13 cellular contexts compared by ENCODE assay signal in the genomic region with DNA sequence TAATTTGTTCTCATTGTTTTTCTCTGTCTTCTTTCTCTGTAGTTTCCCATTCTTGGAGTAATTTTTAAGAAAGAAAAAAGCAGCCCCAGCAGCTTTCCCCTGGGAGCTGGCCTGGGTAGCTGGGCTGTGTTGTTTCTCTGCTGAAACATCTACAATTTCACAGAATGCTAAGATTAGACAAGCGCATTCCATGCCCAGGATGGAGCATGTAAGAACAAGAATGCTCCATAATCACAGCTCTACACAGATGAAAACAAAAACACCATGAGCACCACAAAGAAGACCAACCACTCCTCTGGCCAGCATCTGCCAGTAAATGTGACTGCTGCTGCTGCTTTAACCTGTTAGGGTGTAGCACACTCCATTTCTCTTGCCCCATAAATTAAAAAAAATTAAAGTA.
DNase-seq lines count a peak whose midpoint lies in the region; ATAC-seq and TF ChIP-seq lines count a peak whose summit lies in the region.
"Had no signal": no experiment of that assay in that cellular context is flagged by ENCODE, and none has a peak within 500 bp of the region (broad histone marks: within the 10 kb centered on the region; RNA-seq: fewer than 3 reads in every experiment).

No MANE protein-coding gene starts in this region.

- intact Hi-C loops in A673 (cut with micrococcal nuclease; ENCODE audit: unreplicated experiment) = no loop called here
- intact Hi-C loops in activated naive CD4-positive, alpha-beta T cell treated with anti-CD3 and anti-CD28 coated beads for 36 hours (cut with micrococcal nuclease) = no loop called here

- H3K27ac ChIP-seq in A673 (ENCODE audit: low read depth, low read length, poor library complexity, severe bottlenecking) (peak overlapping the region; percentile 59), H9 (ENCODE audit: insufficient read length, low read depth, low read length) (no peak overlapping the region), hepatocyte (no peak overlapping the region)
- H3K27ac ChIP-seq: parathyroid adenoma had no signal

- peaks cover 35% of the 10 kb centered on the region for H3K4me1 ChIP-seq in A673 (ENCODE audit: insufficient read depth, low read length, poor library complexity, severe bottlenecking)
- no peaks in the 10 kb centered on the region for H3K4me1 ChIP-seq in H9 (ENCODE audit: insufficient read depth, low read length)
- no peaks in the 10 kb centered on the region for H3K4me1 ChIP-seq in hepatocyte (ENCODE audit: insufficient read depth)
- H3K4me1 ChIP-seq: parathyroid adenoma had no signal

- peak overlapping the region in 2 of 3 experiments; percentile 4 to 34; a peak in 1 of 7 replicates for H3K27ac Mint-ChIP-seq in H9
- H3K27ac Mint-ChIP-seq in T-helper 17 cell = no peak overlapping the region
- no peak overlapping the region for H3K27ac Mint-ChIP-seq in stimulated activated memory B cell treated with anti-CD40 and anti-IgM and Interleukin-4, amounts not matched to agents 10 μg/mL and 1 μg/mL and 100 μg/mL, for 72 hours
- no peak overlapping the region for H3K27ac Mint-ChIP-seq in activated naive CD4-positive, alpha-beta T cell treated with anti-CD3 and anti-CD28 coated beads for 36 hours
- H3K27ac Mint-ChIP-seq: activated CD8-positive, alpha-beta T cell treated with anti-CD3 and anti-CD28 coated beads for 36 hours had no signal

- no peak overlapping the region for H3K4me3 Mint-ChIP-seq in H9
- H3K4me3 Mint-ChIP-seq in T-helper 17 cell = no peak overlapping the region
- H3K4me3 Mint-ChIP-seq in stimulated activated memory B cell treated with anti-CD40 and anti-IgM and Interleukin-4, amounts not matched to agents 10 μg/mL and 1 μg/mL and 100 μg/mL, for 72 hours = no peak overlapping the region
- no peak overlapping the region for H3K4me3 Mint-ChIP-seq in activated naive CD4-positive, alpha-beta T cell treated with anti-CD3 and anti-CD28 coated beads for 36 hours
- H3K4me3 Mint-ChIP-seq: activated CD8-positive, alpha-beta T cell treated with anti-CD3 and anti-CD28 coated beads for 36 hours had no signal

- no peaks in the 10 kb centered on the region; a peak in 1 of 5 replicates for H3K9me3 Mint-ChIP-seq in H9
- peaks cover 3% of the 10 kb centered on the region for H3K9me3 Mint-ChIP-seq in stimulated activated memory B cell treated with anti-CD40 and anti-IgM and Interleukin-4, amounts not matched to agents 10 μg/mL and 1 μg/mL and 100 μg/mL, for 72 hours
- H3K9me3 Mint-ChIP-seq in activated naive CD4-positive, alpha-beta T cell treated with anti-CD3 and anti-CD28 coated beads for 36 hours = no peaks in the 10 kb centered on the region
- H3K9me3 Mint-ChIP-seq: activated CD8-positive, alpha-beta T cell treated with anti-CD3 and anti-CD28 coated beads for 36 hours had no signal

- no peak overlapping the region for H3K4ac ChIP-seq in H9 (ENCODE audit: low read depth, low read length)

- H3K27me3 ChIP-seq in A673 (replicated peaks; ENCODE audit: insufficient read depth, low read depth, low read length, poor library complexity) = no peaks in the 10 kb centered on the region
- H3K27me3 ChIP-seq in H9 (ENCODE audit: insufficient read depth, low read length) = no peaks in the 10 kb centered on the region
- no peaks in the 10 kb centered on the region for H3K27me3 ChIP-seq in hepatocyte

- H4K20me1 ChIP-seq in H9 (ENCODE audit: control insufficient read depth, insufficient read depth, insufficient read length) = no peaks in the 10 kb centered on the region
- H4K20me1 ChIP-seq in hepatocyte (ENCODE audit: insufficient read depth, poor library complexity, severe bottlenecking) = no peaks in the 10 kb centered on the region

- H2BK15ac ChIP-seq in H9 (ENCODE audit: low read depth, low read length) = no peak overlapping the region

- H2AK5ac ChIP-seq in H9 (ENCODE audit: insufficient read length, low read length) = no peak overlapping the region

- H3K18ac ChIP-seq in H9 (ENCODE audit: insufficient read length, low read depth, low read length) = no peak overlapping the region

- H2AFZ ChIP-seq in H9 (ENCODE audit: low read length) (no peak overlapping the region), hepatocyte (no peak overlapping the region)
- H2AFZ ChIP-seq: parathyroid adenoma had no signal

- H3K9me3 ChIP-seq in A673 (ENCODE audit: low read depth, low read length, poor library complexity, severe bottlenecking) (no peaks in the 10 kb centered on the region), H9 (ENCODE audit: control insufficient read depth, low read depth, low read length) (no peaks in the 10 kb centered on the region), hepatocyte (ENCODE audit: low read depth) (no peaks in the 10 kb centered on the region), T-helper 17 cell (ENCODE audit: control insufficient read depth, low read length, poor library complexity, severe bottlenecking) (no peaks in the 10 kb centered on the region)

- no peak overlapping the region for H3K4me2 ChIP-seq in H9 (ENCODE audit: insufficient read depth, insufficient read length, low read length)
- H3K4me2 ChIP-seq in hepatocyte = no peak overlapping the region

- H3K14ac ChIP-seq in H9 (ENCODE audit: insufficient read depth, low read length) = no peak overlapping the region

- no peak overlapping the region for H3K23ac ChIP-seq in H9 (ENCODE audit: insufficient read length, low read depth, low read length)

- no peak overlapping the region for H3T11ph ChIP-seq in H9 (ENCODE audit: low read length)

- TF ChIP-seq CTCF in A673 (conservative IDR thresholded peaks at IDR 0.05; ENCODE audit: low read depth, low read length) (no peak), H9 (conservative IDR thresholded peaks at IDR 0.05) (no peak), hepatocyte (IDR thresholded peaks at IDR 0.05; ENCODE audit: poor library complexity) (no peak)

- CTCF ChIA-PET in A673 (lab: Charles Lee) = no interaction called here
- CTCF ChIA-PET in activated naive CD4-positive, alpha-beta T cell treated with anti-CD3 and anti-CD28 coated beads for 36 hours (lab: Charles Lee) = no interaction called here

- WGBS in H9 (ENCODE audit: extremely low coverage, insufficient read length, low lambda C conversion rate) = no CpG with 5 or more reads among the region's 1 CpG
- 85% methylated on average over 1 of the region's 1 CpG for WGBS in hepatocyte (ENCODE audit: low lambda C conversion rate, missing lambda C conversion rate)

- H3K79me2 ChIP-seq in H9 (ENCODE audit: insufficient read depth, low read length) (no peaks in the 10 kb centered on the region), hepatocyte (no peaks in the 10 kb centered on the region)
- H3K79me2 ChIP-seq: parathyroid adenoma had no signal

- POLR2A ChIA-PET in A673 (lab: Charles Lee; ENCODE audit: low non-redundant PET) = no interaction called here

- no TSS peak for BruUV-seq in A673 (replicated peaks; lab: Mats Ljungman, UMichigan)

- no peak overlapping the region for H4K8ac ChIP-seq in H9 (replicated peaks; ENCODE audit: insufficient read length, low read depth, low read length)

- H3K79me1 ChIP-seq in H9 (ENCODE audit: insufficient read depth, low read depth, low read length, poor library complexity, severe bottlenecking) = no peaks in the 10 kb centered on the region

- H2BK12ac ChIP-seq in H9 (ENCODE audit: insufficient read length, low read depth, low read length) = no peak overlapping the region

- no peak overlapping the region for H2BK5ac ChIP-seq in H9 (ENCODE audit: insufficient read length, low read length)

- H3K4me3 ChIP-seq in A673 (ENCODE audit: low read depth, low read length, poor library complexity, severe bottlenecking) (no peak overlapping the region), hepatocyte (no peak overlapping the region)

- H3K36me3 ChIP-seq in A673 (ENCODE audit: insufficient read depth, low read length, poor library complexity, severe bottlenecking) (no peaks in the 10 kb centered on the region), hepatocyte (replicated peaks; ENCODE audit: insufficient read depth, low read depth) (no peaks in the 10 kb centered on the region)

- no peak overlapping the region for H3K56ac ChIP-seq in H9 (ENCODE audit: insufficient read length, low read depth, low read length)

- H3K36me3 Mint-ChIP-seq in H9 (ENCODE audit: insufficient read depth in 1 of 3, low read depth in 3 of 3) (no peaks in the 10 kb centered on the region; a peak in 1 of 7 replicates), T-helper 17 cell (ENCODE audit: low read depth) (no peaks in the 10 kb centered on the region)
- H3K36me3 Mint-ChIP-seq in stimulated activated memory B cell treated with anti-CD40 and anti-IgM and Interleukin-4, amounts not matched to agents 10 μg/mL and 1 μg/mL and 100 μg/mL, for 72 hours = no peaks in the 10 kb centered on the region
- H3K36me3 Mint-ChIP-seq in activated naive CD4-positive, alpha-beta T cell treated with anti-CD3 and anti-CD28 coated beads for 36 hours (ENCODE audit: low read depth) = no peaks in the 10 kb centered on the region

- H2BK120ac ChIP-seq in H9 (ENCODE audit: low read depth, low read length, poor library complexity, severe bottlenecking) = no peak overlapping the region

- no peaks in the 10 kb centered on the region for H3K9me2 ChIP-seq in hepatocyte (replicated peaks; ENCODE audit: insufficient read depth)

- peak; percentile 33 for DNase-seq in A673 (ENCODE audit: low spot score)
- no peak for DNase-seq in H9
- DNase-seq in amniotic stem cell (lab: John Stamatoyannopoulos, UW) = peak; percentile 5
- peak; percentile 3 for DNase-seq in hepatocyte (ENCODE audit: low spot score)
- no peak for DNase-seq in T-helper 17 cell
- no peak for DNase-seq in activated naive CD4-positive, alpha-beta T cell treated with anti-CD3 and anti-CD28 coated beads for 36 hours
- DNase-seq: activated CD8-positive, alpha-beta T cell treated with anti-CD3 and anti-CD28 coated beads for 36 hours; AML-193; effector CD4-positive, alpha-beta T cell; NCI-H1930 had no signal

- no peak overlapping the region for H3K9ac ChIP-seq in H9 (ENCODE audit: extremely low read depth, insufficient read length, low read length)
- H3K9ac ChIP-seq: parathyroid adenoma had no signal

- no peak overlapping the region for H2BK20ac ChIP-seq in H9 (ENCODE audit: low read depth, low read length, poor library complexity, severe bottlenecking)

- H3K4me1 Mint-ChIP-seq in H9 = peaks cover 9 to 14% of the 10 kb centered on the region in 2 experiments
- H3K4me1 Mint-ChIP-seq in T-helper 17 cell = no peaks in the 10 kb centered on the region
- no peaks in the 10 kb centered on the region for H3K4me1 Mint-ChIP-seq in stimulated activated memory B cell treated with anti-CD40 and anti-IgM and Interleukin-4, amounts not matched to agents 10 μg/mL and 1 μg/mL and 100 μg/mL, for 72 hours
- H3K4me1 Mint-ChIP-seq in activated naive CD4-positive, alpha-beta T cell treated with anti-CD3 and anti-CD28 coated beads for 36 hours (ENCODE audit: low read depth) = peaks cover 2% of the 10 kb centered on the region

- H4K91ac ChIP-seq in H9 (ENCODE audit: insufficient read length, low read depth, low read length) = no peak overlapping the region

- no peak overlapping the region for H4K5ac ChIP-seq in H9 (ENCODE audit: insufficient read length, low read depth, low read length)

- no peaks in the 10 kb centered on the region for H3K23me2 ChIP-seq in H9 (ENCODE audit: insufficient read length, low read depth, low read length, poor library complexity, severe bottlenecking)

- ATAC-seq in T-helper 17 cell (no peak), GM19328 (IDR thresholded peaks at IDR 0.05; ENCODE audit: unreplicated experiment) (no peak)
- no peak for ATAC-seq in stimulated activated memory B cell treated with anti-CD40 and anti-IgM and Interleukin-4, amounts not matched to agents 10 μg/mL and 1 μg/mL and 100 μg/mL, for 72 hours
- ATAC-seq: activated CD8-positive, alpha-beta T cell treated with anti-CD3 and anti-CD28 coated beads for 36 hours had no signal

- H3K27me3 Mint-ChIP-seq in H9 (ENCODE audit: low read depth) (no peaks in the 10 kb centered on the region), T-helper 17 cell (no peaks in the 10 kb centered on the region)
- no peaks in the 10 kb centered on the region for H3K27me3 Mint-ChIP-seq in stimulated activated memory B cell treated with anti-CD40 and anti-IgM and Interleukin-4, amounts not matched to agents 10 μg/mL and 1 μg/mL and 100 μg/mL, for 72 hours
- no peaks in the 10 kb centered on the region for H3K27me3 Mint-ChIP-seq in activated naive CD4-positive, alpha-beta T cell treated with anti-CD3 and anti-CD28 coated beads for 36 hours (ENCODE audit: low read depth)

Comparison
In these comparisons a context has a peak if more than half of its experiments do, and no peak if none do; other contexts are left out.
1. DNase-seq: peak in A673 (single experiment), amniotic stem cell (single experiment) and hepatocyte (single experiment); none in H9 (single experiment), T-helper 17 cell (0 of 3) and activated naive CD4-positive, alpha-beta T cell treated with anti-CD3 and anti-CD28 coated beads for 36 hours (single experiment).
2. H3K27ac Mint-ChIP-seq: peak in H9 (2 of 3); none in T-helper 17 cell (single experiment), stimulated activated memory B cell treated with anti-CD40 and anti-IgM and Interleukin-4, amounts not matched to agents 10 μg/mL and 1 μg/mL and 100 μg/mL, for 72 hours (single experiment) and activated naive CD4-positive, alpha-beta T cell treated with anti-CD3 and anti-CD28 coated beads for 36 hours (single experiment).